ENCODE assay signal across 9 cellular contexts in the genomic region with DNA sequence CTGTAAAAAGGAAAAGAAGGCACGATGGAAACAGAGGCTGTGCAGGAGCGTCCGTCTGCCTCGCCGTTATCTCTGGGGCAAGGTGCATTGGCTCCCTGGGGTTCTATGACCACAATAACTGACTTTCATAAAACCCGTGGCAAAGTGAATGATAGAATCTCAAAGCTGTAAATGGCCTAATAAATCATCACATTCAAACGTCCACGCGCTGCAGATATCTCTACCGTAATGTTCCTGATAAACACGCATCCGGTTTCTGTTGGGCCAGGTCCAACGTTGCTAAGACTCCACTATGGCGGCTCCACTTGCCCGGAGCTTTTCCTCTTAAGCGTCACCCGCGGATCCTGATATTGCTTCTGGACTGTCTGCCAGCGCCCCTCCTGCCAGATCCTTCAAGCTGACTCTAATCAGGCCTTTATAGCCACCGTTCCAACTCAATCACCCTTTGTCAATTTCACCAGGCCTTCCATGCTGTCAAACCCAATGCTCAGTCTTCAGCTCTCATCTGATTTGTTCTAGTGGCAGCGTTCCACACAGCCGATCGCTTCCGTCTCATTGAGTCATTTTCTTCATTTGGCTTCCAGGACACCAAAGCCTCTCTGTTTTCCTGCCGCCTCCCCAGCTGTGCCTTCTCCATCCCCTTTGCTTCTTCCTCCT.
DNase-seq lines count a peak whose midpoint lies in the region; TF ChIP-seq lines count a peak whose summit lies in the region.
"Had no signal": no experiment of that assay in that cellular context is flagged by ENCODE, and none has a peak within 500 bp of the region (broad histone marks: within the 10 kb centered on the region; RNA-seq: fewer than 3 reads in every experiment).

No MANE protein-coding gene starts in this region.

- no peak overlapping the region for H4K8ac ChIP-seq in mesendoderm (ENCODE audit: low read depth, low read length)

- no peak overlapping the region for H4K5ac ChIP-seq in mesendoderm (ENCODE audit: low read length)

- no peak overlapping the region for H3K4me2 ChIP-seq in mesendoderm (ENCODE audit: low read length)

- no peak overlapping the region for H3K9ac ChIP-seq in mesendoderm (ENCODE audit: low read length)

- no peak overlapping the region for H2BK120ac ChIP-seq in mesendoderm (ENCODE audit: low read depth, low read length)

- no peak overlapping the region for H2AK5ac ChIP-seq in mesendoderm (ENCODE audit: low read length)

- in situ Hi-C loops in astrocyte of the cerebellum (cut with HindIII; ENCODE audit: low sequenced_read_pairs) = no loop called here

- H3K18ac ChIP-seq in mesendoderm (ENCODE audit: low read length) = no peak overlapping the region

- no peaks in the 10 kb centered on the region for H3K27me3 ChIP-seq in mesendoderm (ENCODE audit: insufficient read depth, low read length, poor library complexity)

- no peak overlapping the region for H2BK5ac ChIP-seq in mesendoderm (ENCODE audit: low read length)

- H3K27ac ChIP-seq in mesendoderm (ENCODE audit: low read depth, low read length) = no peak overlapping the region

- no peaks in the 10 kb centered on the region for H3K79me1 ChIP-seq in mesendoderm (ENCODE audit: low read length)

- H3K23ac ChIP-seq in mesendoderm (ENCODE audit: low read length) = no peak overlapping the region

- no peak overlapping the region for H3K4ac ChIP-seq in mesendoderm (ENCODE audit: low read depth, low read length)

- H2BK15ac ChIP-seq in mesendoderm (replicated peaks; ENCODE audit: low read depth) = no peak overlapping the region

- no peaks in the 10 kb centered on the region for H3K4me1 ChIP-seq in mesendoderm (ENCODE audit: control insufficient read depth, low read depth, low read length)

- no peak overlapping the region for H3K56ac ChIP-seq in mesendoderm (ENCODE audit: low read length)

- TF ChIP-seq CTCF in astrocyte of the cerebellum (IDR thresholded peaks at IDR 0.05; ENCODE audit: low read depth, low read length, missing control alignments) = no peak

- no peaks in the 10 kb centered on the region for H3K36me3 ChIP-seq in mesendoderm (ENCODE audit: control insufficient read depth, insufficient read depth, low read length)

- H3K79me2 ChIP-seq in mesendoderm (ENCODE audit: control insufficient read depth, insufficient read depth, low read length) = no peaks in the 10 kb centered on the region

- WGBS in mesendoderm (ENCODE audit: extremely low coverage, insufficient coverage, low lambda C conversion rate) = no CpG with 5 or more reads among the region's 25 CpGs

- H3K4me3 ChIP-seq in astrocyte of the cerebellum (ENCODE audit: low read depth, low read length) = peak overlapping the region; percentile 24
- no peak overlapping the region for H3K4me3 ChIP-seq in mesendoderm (ENCODE audit: low read length)

- DNase-seq in DMS153 (lab: John Stamatoyannopoulos, UW) = peak; percentile 27
- DNase-seq in NCI-H1092 treated with DMSO at 0.1 percent for 48 hours (lab: John Stamatoyannopoulos, UW) = peak; percentile 66
- no peak for DNase-seq in astrocyte of the cerebellum (ENCODE audit: low read depth)
- DNase-seq in myocyte (ENCODE audit: low read depth) = peak; percentile 31
- no peak for DNase-seq in dermis blood vessel endothelial cell
- no peak for DNase-seq in activated CD4-positive, alpha-beta T cell treated with anti-CD3 and anti-CD28 coated beads for 1 hour
- no peak for DNase-seq in iPS-NIHi11 (ENCODE audit: low spot score)
- no peak for DNase-seq in mesendoderm
- DNase-seq: activated CD4-positive, alpha-beta T cell treated with anti-CD3 and anti-CD28 coated beads, Interleukin-2, amount 10 ng/mL, durations not matched to agents 7 days and 5 days had no signal

Comparison
In these comparisons a context has a peak if more than half of its experiments do, and no peak if none do; other contexts are left out.
1. DNase-seq: peak in DMS153 (single experiment), NCI-H1092 treated with DMSO at 0.1 percent for 48 hours (single experiment) and myocyte (single experiment); none in astrocyte of the cerebellum (single experiment), dermis blood vessel endothelial cell (single experiment), activated CD4-positive, alpha-beta T cell treated with anti-CD3 and anti-CD28 coated beads for 1 hour (single experiment), iPS-NIHi11 (single experiment) and mesendoderm (single experiment).